ENCODE assay signal across 1 cellular context in genomic region chr3:184229424-184230080, GRCh38.
A peak's percentile ranks its signal among the peaks of the same experiment; 100 is the strongest.
TF ChIP-seq lines count a peak whose summit lies in the region.

Gene VWA5B2 (plus strand): TSS chr3:184229585. CDS start chr3:184230529, 944 bp downstream.

TF ChIP-seq in HEK293, 187 proteins besides CTCF, POLR2A, EP300 and RAD21 (continues in another document):
- TF ChIP-seq TSHZ1 (tag by site-specific recombination; IDR thresholded peaks at IDR 0.05; ENCODE audit: borderline replicate concordance) (no peak; the same call in 1 of the 2 replicates), ZNF202 (tag by site-specific recombination; IDR thresholded peaks at IDR 0.05; ENCODE audit: borderline replicate concordance) (no peak), PRDM10 (tag by site-specific recombination; IDR thresholded peaks at IDR 0.05) (peak; percentile 59; the same call in 1 of the 2 replicates), ZSCAN18 (tag by site-specific recombination; IDR thresholded peaks at IDR 0.05) (no peak), ZNF362 (tag by site-specific recombination; IDR thresholded peaks at IDR 0.05) (no peak), ZNF701 (tag by site-specific recombination; IDR thresholded peaks at IDR 0.05) (no peak), TRIM28 (IDR thresholded peaks at IDR 0.05; ENCODE audit: borderline replicate concordance, low read length) (no peak), ZBTB10 (tag by site-specific recombination; IDR thresholded peaks at IDR 0.05) (peak; percentile 47; the same call in 1 of the 2 replicates), ZNF600 (tag by site-specific recombination; IDR thresholded peaks at IDR 0.05) (peak; percentile 79), ZNF394 (tag by site-specific recombination; IDR thresholded peaks at IDR 0.05; ENCODE audit: borderline replicate concordance) (no peak), ZNF426 (tag by site-specific recombination; IDR thresholded peaks at IDR 0.05) (no peak), ZNF404 (tag by site-specific recombination; IDR thresholded peaks at IDR 0.05) (no peak), ZNF548 (tag by site-specific recombination; IDR thresholded peaks at IDR 0.05) (no peak), PBX3 (CRISPR knock-in tag; IDR thresholded peaks at IDR 0.05) (0 out of 2 replicates have a peak, but pooled peaks have one; percentile 34), ZNF266 (tag by site-specific recombination; IDR thresholded peaks at IDR 0.05; ENCODE audit: low read depth) (no peak), REST (tag by site-specific recombination; IDR thresholded peaks at IDR 0.05) (0 out of 2 replicates have a peak, but pooled peaks have one; percentile 20), ZNF133 (tag by site-specific recombination; IDR thresholded peaks at IDR 0.05) (no peak), BCL11A (tag by site-specific recombination; IDR thresholded peaks at IDR 0.05; ENCODE audit: low read depth) (no peak), ZNF274 (IDR thresholded peaks at IDR 0.05; ENCODE audit: low read length) (no peak), ZNF274 (tag by site-specific recombination; IDR thresholded peaks at IDR 0.05; ENCODE audit: borderline replicate concordance) (no peak), ZBTB7A (tag by site-specific recombination; IDR thresholded peaks at IDR 0.05; ENCODE audit: low read depth) (peak; percentile 17; the same call in 1 of the 2 replicates), HOXA7 (CRISPR knock-in tag; IDR thresholded peaks at IDR 0.05; ENCODE audit: borderline replicate concordance) (no peak), ZSCAN16 (tag by site-specific recombination; IDR thresholded peaks at IDR 0.05) (no peak), GLIS1 (tag by site-specific recombination; IDR thresholded peaks at IDR 0.05) (peak; percentile 88), ZNF707 (tag by site-specific recombination; IDR thresholded peaks at IDR 0.05) (no peak), EGR2 (tag by site-specific recombination; IDR thresholded peaks at IDR 0.05; ENCODE audit: low read depth) (peak; percentile 75), ZNF214 (tag by site-specific recombination; IDR thresholded peaks at IDR 0.05; ENCODE audit: borderline replicate concordance) (no peak), ZNF335 (tag by site-specific recombination; conservative IDR thresholded peaks at IDR 0.05) (peak; percentile 89), ZNF423 (tag by site-specific recombination; IDR thresholded peaks at IDR 0.05) (peak; percentile 88), ZBTB8A (tag by site-specific recombination; IDR thresholded peaks at IDR 0.05) (peak; percentile 62), PRDM1 (tag by site-specific recombination; IDR thresholded peaks at IDR 0.05) (no peak), IKZF3 (tag by site-specific recombination; IDR thresholded peaks at IDR 0.05) (no peak), ZNF501 (tag by site-specific recombination; IDR thresholded peaks at IDR 0.05) (peak; percentile 56; the same call in 1 of the 2 replicates), ZNF776 (tag by site-specific recombination; IDR thresholded peaks at IDR 0.05; ENCODE audit: borderline replicate concordance) (no peak), ZNF398 (tag by site-specific recombination; IDR thresholded peaks at IDR 0.05) (peak; percentile 44; the same call in 1 of the 2 replicates), ZNF473 (tag by site-specific recombination; IDR thresholded peaks at IDR 0.05) (no peak), ZNF132 (tag by site-specific recombination; IDR thresholded peaks at IDR 0.05; ENCODE audit: borderline replicate concordance) (no peak), MZF1 (tag by site-specific recombination; IDR thresholded peaks at IDR 0.05; ENCODE audit: borderline replicate concordance) (no peak), SP2 (tag by site-specific recombination; IDR thresholded peaks at IDR 0.05) (peak; percentile 45)
